ENCODE assay signal across 7 cellular contexts in genomic region chr13:89920461-89920860, GRCh38.
"Had no signal": no experiment of that assay in that cellular context is flagged by ENCODE, and none has a peak within 500 bp of the region (broad histone marks: within the 10 kb centered on the region; RNA-seq: fewer than 3 reads in every experiment).

No MANE protein-coding gene starts in this region.

- H3K9ac ChIP-seq: GM23248 had no signal

- H3K9me3 ChIP-seq: HAP-1 had no signal

- H3K36me3 ChIP-seq: HAP-1 had no signal

- H3K4me1 ChIP-seq: HAP-1 had no signal

- H3K4me3 ChIP-seq: GM23248, HAP-1 had no signal

- H3K27ac ChIP-seq: GM23248, HL-60 had no signal

- DNase-seq: GM23248, GOT3, H7, HFFc6, KG1 had no signal
